In the genomic region with DNA sequence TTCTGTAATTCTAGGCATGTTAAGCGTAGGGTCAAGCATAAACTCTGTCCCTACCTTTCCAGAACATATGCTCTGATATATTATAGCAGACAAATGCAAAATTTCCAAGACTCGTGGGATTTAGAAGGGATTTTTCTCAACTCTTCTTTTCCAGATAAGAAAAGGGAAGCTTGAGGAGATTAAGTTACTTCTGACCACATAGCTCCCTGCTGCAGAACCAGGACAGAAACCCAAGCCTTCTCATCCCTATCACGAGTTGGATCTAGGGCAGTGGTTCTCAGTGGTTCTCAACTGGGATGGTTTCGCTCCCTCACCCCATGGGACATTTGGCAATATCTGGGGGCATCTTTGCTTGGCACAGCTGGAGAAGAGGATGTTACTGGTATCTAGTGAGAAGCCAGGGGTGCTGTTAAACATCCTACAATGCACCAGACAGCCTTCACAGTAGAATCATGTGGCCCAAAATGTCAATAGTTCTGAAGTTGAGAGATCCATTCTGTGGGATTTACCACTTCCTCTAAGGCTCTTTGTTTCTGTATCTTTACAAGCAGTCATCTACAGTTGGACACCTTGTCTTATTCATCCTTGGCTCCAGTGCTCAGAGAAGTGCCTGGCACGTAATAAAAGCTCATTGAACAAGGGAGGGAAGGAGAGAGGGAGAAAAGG, we compare ENCODE assay signal across 19 cellular contexts.
A peak's percentile ranks its signal among the peaks of the same experiment; 100 is the strongest.
DNase-seq lines count a peak whose midpoint lies in the region; ATAC-seq and TF ChIP-seq lines count a peak whose summit lies in the region.
"Had no signal": no experiment of that assay in that cellular context is flagged by ENCODE, and none has a peak within 500 bp of the region (broad histone marks: within the 10 kb centered on the region; RNA-seq: fewer than 3 reads in every experiment).

No MANE protein-coding gene starts in this region.

- H3K9me3 ChIP-seq in mammary epithelial cell (replicated peaks; ENCODE audit: insufficient read depth, low read length): no peaks in the 10 kb centered on the region
- H3K9me3 ChIP-seq: gastroesophageal sphincter, right lobe of liver, testis had no signal

- POLR2A ChIA-PET in MCF 10A (lab: Yijun Ruan, JAX) (no interaction called here), T-cell (lab: Charles Lee) (no interaction called here)

- H3K27ac ChIP-seq in mammary epithelial cell (ENCODE audit: insufficient read depth, low read depth, low read length) (no peak overlapping the region), dorsolateral prefrontal cortex (peak overlapping the region in 1 of 59 donors; percentile 86)
- H3K27ac ChIP-seq: cardiac muscle cell, gastroesophageal sphincter, HL-60, right lobe of liver, testis had no signal

- WGBS in mammary epithelial cell (ENCODE audit: low coverage, missing lambda C conversion rate): 83% methylated on average over 5 of the region's 5 CpGs

- TF ChIP-seq CTCF in mammary epithelial cell (conservative IDR thresholded peaks at IDR 0.05 in 1 of 2, IDR thresholded peaks at IDR 0.05 in 1 of 2; ENCODE audit: extremely low read depth in 1 of 2, insufficient read depth in 1 of 2, low read depth in 1 of 2, low read length in 2 of 2): no peak
- no peak for TF ChIP-seq CTCF in MCF 10A (IDR thresholded peaks at IDR 0.05; ENCODE audit: unreplicated experiment)
- no peak for TF ChIP-seq CTCF in dorsolateral prefrontal cortex (IDR thresholded peaks at IDR 0.05 in 54 of 56, conservative IDR thresholded peaks at IDR 0.05 in 2 of 56; ENCODE audit: low read depth in 1 of 56, partially characterized antibody in 56 of 56)

- H3K79me2 ChIP-seq in mammary epithelial cell (ENCODE audit: insufficient read depth, low read length): no peaks in the 10 kb centered on the region

- no peak overlapping the region for H3K4me2 ChIP-seq in mammary epithelial cell (ENCODE audit: insufficient read depth, low read depth, low read length)

- H3K36me3 Mint-ChIP-seq in MCF 10A (ENCODE audit: insufficient read depth, unreplicated experiment) (no peaks in the 10 kb centered on the region), T-cell (no peaks in the 10 kb centered on the region)
- H3K36me3 Mint-ChIP-seq: IgD-negative memory B cell had no signal

- BruUV-seq in mammary epithelial cell (replicated peaks; lab: Mats Ljungman, UMichigan) (no TSS peak), MCF 10A (replicated peaks; lab: Mats Ljungman, UMichigan) (no TSS peak)

- intact Hi-C loops in mammary epithelial cell (cut with micrococcal nuclease) (no loop called here), MCF 10A (cut with micrococcal nuclease) (no loop called here), dorsolateral prefrontal cortex (cut with DNase I) (no loop called here)

- CTCF ChIA-PET in mammary epithelial cell (lab: Charles Lee; ENCODE audit: low non-redundant PET): no interaction called here
- CTCF ChIA-PET in MCF 10A (lab: Yijun Ruan, JAX): interaction anchor here (2.1 kb wide), 1 partner anchor 11 kb away, joined by 7 read pairs; no protein-coding TSS in a partner anchor
- CTCF ChIA-PET in T-cell (lab: Charles Lee): no interaction called here

- in situ Hi-C loops in mammary epithelial cell (cut with MboI; ENCODE audit: low sequenced_read_pairs in 2 of 2): no loop called here

- no peaks in the 10 kb centered on the region for H4K20me1 ChIP-seq in mammary epithelial cell (ENCODE audit: insufficient read depth, low read length)

- ATAC-seq in T-cell (replicated peaks in 1 of 4) (peak; percentile 43 to 86 (median 82)), HG03571 (IDR thresholded peaks at IDR 0.05; ENCODE audit: unreplicated experiment) (no peak), left lobe of liver (no peak), GM21390 (IDR thresholded peaks at IDR 0.05; ENCODE audit: unreplicated experiment) (no peak)
- ATAC-seq: gastroesophageal sphincter, left ventricle myocardium superior, right lobe of liver had no signal

- H2AFZ ChIP-seq in mammary epithelial cell (ENCODE audit: low read depth, low read length): peak overlapping the region; percentile 14

- H3K9me3 Mint-ChIP-seq in MCF 10A (ENCODE audit: unreplicated experiment): no peaks in the 10 kb centered on the region
- no peaks in the 10 kb centered on the region for H3K9me3 Mint-ChIP-seq in T-cell
- H3K9me3 Mint-ChIP-seq: IgD-negative memory B cell had no signal

- no peaks in the 10 kb centered on the region for H3K36me3 ChIP-seq in mammary epithelial cell (ENCODE audit: insufficient read depth, low read length)
- H3K36me3 ChIP-seq: cardiac muscle cell, gastroesophageal sphincter, right lobe of liver had no signal

- peaks cover 12% of the 10 kb centered on the region for H3K4me1 ChIP-seq in mammary epithelial cell (ENCODE audit: insufficient read depth, low read length)
- H3K4me1 ChIP-seq: gastroesophageal sphincter, testis had no signal

- DNase-seq in mammary epithelial cell: no peak
- no peak for DNase-seq in MCF 10A (ENCODE audit: unreplicated experiment)
- DNase-seq in T-cell: no peak
- peak; percentile 42 for DNase-seq in fibroblast of gingiva (ENCODE audit: low read depth)
- DNase-seq in dorsolateral prefrontal cortex: no peak
- DNase-seq in left lobe of liver (ENCODE audit: low spot score): no peak
- DNase-seq: amygdala, left ventricle myocardium superior, NCI-H1092 treated with DMSO at 0.1 percent for 48 hours, NCI-H2107, NCI-H510A, testis had no signal

- H3K4me3 ChIP-seq in mammary epithelial cell (replicated peaks in 1 of 3; ENCODE audit: insufficient read depth in 1 of 3, low read depth in 2 of 3, low read length in 3 of 3) (no peak overlapping the region), dorsolateral prefrontal cortex (no peak overlapping the region)
- H3K4me3 ChIP-seq: cardiac muscle cell, gastroesophageal sphincter, right lobe of liver, testis had no signal

- H3K4me1 Mint-ChIP-seq in MCF 10A (ENCODE audit: insufficient read depth, unreplicated experiment): peaks cover 23% of the 10 kb centered on the region
- H3K4me1 Mint-ChIP-seq in T-cell: peaks cover 17 to 52% (median 25%) of the 10 kb centered on the region in 3 donors
- H3K4me1 Mint-ChIP-seq: IgD-negative memory B cell had no signal

- dilution Hi-C loops in mammary epithelial cell (cut with HindIII; ENCODE audit: low sequenced_read_pairs): no loop called here

- no peak overlapping the region for H3K9ac ChIP-seq in mammary epithelial cell (ENCODE audit: insufficient read depth, low read length)

- H3K27me3 Mint-ChIP-seq in MCF 10A (ENCODE audit: insufficient read depth, unreplicated experiment) (no peaks in the 10 kb centered on the region), T-cell (no peaks in the 10 kb centered on the region)

- H3K27me3 ChIP-seq in mammary epithelial cell (ENCODE audit: insufficient read depth, low read length): no peaks in the 10 kb centered on the region
- H3K27me3 ChIP-seq in dorsolateral prefrontal cortex: no peaks in the 10 kb centered on the region
- H3K27me3 ChIP-seq: cardiac muscle cell, gastroesophageal sphincter, right lobe of liver, testis had no signal

- H3K4me3 Mint-ChIP-seq in MCF 10A (ENCODE audit: unreplicated experiment) (no peak overlapping the region), T-cell (peak overlapping the region in 1 of 3 donors; percentile 18)
- H3K4me3 Mint-ChIP-seq: IgD-negative memory B cell had no signal

- H3K27ac Mint-ChIP-seq in MCF 10A (ENCODE audit: low read depth, unreplicated experiment) (no peak overlapping the region), T-cell (peak overlapping the region in 1 of 2 donors; percentile 12)
- H3K27ac Mint-ChIP-seq: IgD-negative memory B cell had no signal

Comparison
In these comparisons a context has a peak if more than half of its experiments do, and no peak if none do; other contexts are left out.
1. ATAC-seq: peak in T-cell (4 of 4); none in HG03571 (single experiment), left lobe of liver (single experiment) and GM21390 (single experiment).